In genomic region chr1:112466078-112466660, GRCh38 we compare ENCODE assay signal across 1 cellular context.
TF ChIP-seq lines count a peak whose summit lies in the region.

No MANE protein-coding gene starts in this region.

TF ChIP-seq in HEK293, 187 proteins besides CTCF, POLR2A, EP300 and RAD21 (continued from another document and continues in another):
- no peak for TF ChIP-seq ZBTB10 (tag by site-specific recombination; IDR thresholded peaks at IDR 0.05)
- TF ChIP-seq ZNF184 (tag by site-specific recombination; IDR thresholded peaks at IDR 0.05): no peak
- peak; percentile 64; the same call in 1 of the 2 replicates for TF ChIP-seq ZNF600 (tag by site-specific recombination; IDR thresholded peaks at IDR 0.05)
- peak; percentile 62 for TF ChIP-seq ZBTB17 (tag by site-specific recombination; IDR thresholded peaks at IDR 0.05)
- TF ChIP-seq ZNF366 (tag by site-specific recombination; conservative IDR thresholded peaks at IDR 0.05): no peak
- TF ChIP-seq PATZ1 (tag by site-specific recombination; IDR thresholded peaks at IDR 0.05): peak; percentile 29; the same call in 1 of the 2 replicates
- no peak for TF ChIP-seq KLF10 (tag by site-specific recombination; IDR thresholded peaks at IDR 0.05)
- TF ChIP-seq AEBP2 (tag by site-specific recombination; IDR thresholded peaks at IDR 0.05; ENCODE audit: borderline replicate concordance): no peak
- TF ChIP-seq ZNF354C (tag by site-specific recombination; IDR thresholded peaks at IDR 0.05; ENCODE audit: borderline replicate concordance, low read depth): no peak
- TF ChIP-seq ZNF394 (tag by site-specific recombination; IDR thresholded peaks at IDR 0.05; ENCODE audit: borderline replicate concordance): peak; percentile 55; the same call in 1 of the 2 replicates
- TF ChIP-seq ZNF211 (tag by site-specific recombination; IDR thresholded peaks at IDR 0.05; ENCODE audit: low read depth): no peak
- no peak for TF ChIP-seq HOXD13 (CRISPR knock-in tag; IDR thresholded peaks at IDR 0.05; ENCODE audit: borderline replicate concordance)
- TF ChIP-seq ZNF521 (tag by site-specific recombination; IDR thresholded peaks at IDR 0.05): no peak
- TF ChIP-seq ZNF555 (tag by site-specific recombination; conservative IDR thresholded peaks at IDR 0.05): no peak
- no peak for TF ChIP-seq PRDM6 (tag by site-specific recombination; IDR thresholded peaks at IDR 0.05)
- TF ChIP-seq ZNF677 (tag by site-specific recombination; IDR thresholded peaks at IDR 0.05): no peak
- 0 out of 2 replicates have a peak, but pooled peaks have one; percentile 45 for TF ChIP-seq ZNF324 (tag by site-specific recombination; IDR thresholded peaks at IDR 0.05)
- no peak for TF ChIP-seq ZNF830 (tag by site-specific recombination; IDR thresholded peaks at IDR 0.05; ENCODE audit: low read depth)
- no peak; the same call in 1 of the 2 replicates for TF ChIP-seq GLIS1 (tag by site-specific recombination; IDR thresholded peaks at IDR 0.05)
- no peak for TF ChIP-seq HOXA7 (CRISPR knock-in tag; IDR thresholded peaks at IDR 0.05; ENCODE audit: borderline replicate concordance)
- no peak for TF ChIP-seq BCL6B (tag by site-specific recombination; IDR thresholded peaks at IDR 0.05)
- TF ChIP-seq SCRT2 (tag by site-specific recombination; IDR thresholded peaks at IDR 0.05): no peak
- no peak for TF ChIP-seq ZNF580 (tag by site-specific recombination; IDR thresholded peaks at IDR 0.05)
- TF ChIP-seq ZBTB26 (tag by site-specific recombination; optimal IDR thresholded peaks at IDR 0.05): peak; percentile 78
- TF ChIP-seq ZNF433 (tag by site-specific recombination; IDR thresholded peaks at IDR 0.05; ENCODE audit: low read depth): no peak
- 0 out of 2 replicates have a peak, but pooled peaks have one; percentile 70 for TF ChIP-seq KLF17 (tag by site-specific recombination; IDR thresholded peaks at IDR 0.05)
- TF ChIP-seq ZNF785 (tag by site-specific recombination; IDR thresholded peaks at IDR 0.05): no peak
- no peak for TF ChIP-seq TSHZ1 (tag by site-specific recombination; IDR thresholded peaks at IDR 0.05; ENCODE audit: borderline replicate concordance)
- no peak for TF ChIP-seq ZNF76 (tag by site-specific recombination; IDR thresholded peaks at IDR 0.05; ENCODE audit: borderline replicate concordance, low read depth)
- no peak for TF ChIP-seq ZSCAN16 (tag by site-specific recombination; IDR thresholded peaks at IDR 0.05)
- no peak for TF ChIP-seq ZNF341 (tag by site-specific recombination; IDR thresholded peaks at IDR 0.05; ENCODE audit: low read depth)
- no peak for TF ChIP-seq ZNF48 (tag by site-specific recombination; IDR thresholded peaks at IDR 0.05)
- TF ChIP-seq KLF16 (tag by site-specific recombination; IDR thresholded peaks at IDR 0.05): peak; percentile 54; the same call in 1 of the 2 replicates
- TF ChIP-seq ZNF140 (tag by site-specific recombination; IDR thresholded peaks at IDR 0.05): no peak
- TF ChIP-seq ZNF629 (tag by site-specific recombination; IDR thresholded peaks at IDR 0.05): peak; percentile 71
- TF ChIP-seq ZNF10 (tag by site-specific recombination; IDR thresholded peaks at IDR 0.05): no peak
- no peak for TF ChIP-seq ZNF596 (tag by site-specific recombination; IDR thresholded peaks at IDR 0.05)
- peak; percentile 83 for TF ChIP-seq KLF9 (tag by site-specific recombination; IDR thresholded peaks at IDR 0.05; ENCODE audit: low read depth)
- peak; percentile 83 for TF ChIP-seq KLF7 (tag by site-specific recombination; IDR thresholded peaks at IDR 0.05; ENCODE audit: borderline replicate concordance)
- TF ChIP-seq SP7 (tag by site-specific recombination; IDR thresholded peaks at IDR 0.05): peak; percentile 32; the same call in 1 of the 2 replicates
- no peak for TF ChIP-seq ZNF221 (tag by site-specific recombination; IDR thresholded peaks at IDR 0.05; ENCODE audit: borderline replicate concordance)
- peak; percentile 78; the same call in 1 of the 2 replicates for TF ChIP-seq ZNF660 (tag by site-specific recombination; IDR thresholded peaks at IDR 0.05)
- TF ChIP-seq ZNF335 (tag by site-specific recombination; conservative IDR thresholded peaks at IDR 0.05): 0 out of 2 replicates have a peak, but pooled peaks have one; percentile 58
- peak; percentile 57 for TF ChIP-seq KLF1 (tag by site-specific recombination; IDR thresholded peaks at IDR 0.05)
